8 cellular contexts compared by ENCODE assay signal in genomic region chr1:70221241-70222077, GRCh38. TPM values are rescaled to one million over a fixed set of nuclear protein-coding genes. Genes with fewer than 3 reads are reported as not detected.
DNase-seq lines count a peak whose midpoint lies in the region; ATAC-seq, FAIRE-seq and TF ChIP-seq lines count a peak whose summit lies in the region.

TSS of gene SRSF11 (plus strand) at chr1:70221380. CDS start at chr1:70221637, 257 bp downstream.

- WGBS in HUES64 = under 1% methylated on average over 67 of the region's 70 CpGs

- no peaks in the 10 kb centered on the region for H3K9me2 ChIP-seq in OCI-LY1 (ENCODE audit: low read depth, low read length)

- peak within 1 kb of the TSS; percentile 84 for H3K4me2 ChIP-seq in OCI-LY1 (ENCODE audit: low read length)

- ATAC-seq in GM21447 (IDR thresholded peaks at IDR 0.05; ENCODE audit: unreplicated experiment) = peak; percentile 93

- TF ChIP-seq CTCF in D721Med (IDR thresholded peaks at IDR 0.05; ENCODE audit: insufficient read depth, missing control alignments) (no peak), OCI-LY1 (IDR thresholded peaks at IDR 0.05; ENCODE audit: low read length) (peak; percentile 13; the same call in 1 of the 2 replicates)

- H3K27ac ChIP-seq in HUES64 (ENCODE audit: low read depth, low read length) (peak within 1 kb of the TSS; percentile 99), OCI-LY1 (ENCODE audit: low read depth, low read length, poor library complexity, severe bottlenecking) (peak within 1 kb of the TSS; percentile 83)

- H3F3A ChIP-seq in OCI-LY1 (ENCODE audit: insufficient read depth, low read length) = no peaks in the 10 kb centered on the region

- peaks cover 76% of the 10 kb centered on the region for H3K79me2 ChIP-seq in OCI-LY1 (ENCODE audit: insufficient read depth, low read length)

- H3K9me3 ChIP-seq in HUES64 (ENCODE audit: insufficient read depth, low read depth, low read length) (no peaks in the 10 kb centered on the region), OCI-LY1 (ENCODE audit: low read length) (no peaks in the 10 kb centered on the region), mononuclear cell (ENCODE audit: low read depth, low read length) (no peaks in the 10 kb centered on the region)

- H4K20me1 ChIP-seq in OCI-LY1 (ENCODE audit: insufficient read depth, low read length) = 0 out of 2 replicates have a peak, but pooled peaks cover 10% of the 10 kb centered on the region

- H3K36me3 ChIP-seq in HUES64 (ENCODE audit: insufficient read depth, low read length) = peaks cover 48% of the 10 kb centered on the region
- peaks cover 47% of the 10 kb centered on the region for H3K36me3 ChIP-seq in OCI-LY1 (ENCODE audit: insufficient read depth, low read length)

- H3K4me1 ChIP-seq in HUES64 (ENCODE audit: insufficient read depth, low read length) (peaks cover 23% of the 10 kb centered on the region), OCI-LY1 (ENCODE audit: insufficient read depth, low read length, severe bottlenecking) (peaks cover 47% of the 10 kb centered on the region), mononuclear cell (ENCODE audit: insufficient read depth, low read length) (peaks cover 17% of the 10 kb centered on the region)

- peak within 1 kb of the TSS; percentile 77; the same call in 1 of the 2 replicates for H2AFZ ChIP-seq in OCI-LY1 (ENCODE audit: low read length)

- DNase-seq in D721Med (ENCODE audit: insufficient read length, low spot score) (peak; percentile 51), activated T-cell treated with anti-CD3 and anti-CD28 coated beads for 1 hour (ENCODE audit: low read depth) (peak; percentile 98), epidermal melanocyte (ENCODE audit: insufficient read length, low spot score) (peak; percentile 71)
- DNase-seq in stimulated activated CD8-positive, alpha-beta memory T cell treated with anti-CD3 and anti-CD28 coated beads, Interleukin-4, amount 100 ng/mL, for 1 hour (ENCODE audit: low read depth in 2 of 2, low spot score in 1 of 2) = peak; percentile 92 to 93

- H3K9ac ChIP-seq in HUES64 (ENCODE audit: low read depth, low read length) (peak within 1 kb of the TSS; percentile 99), OCI-LY1 (ENCODE audit: low read length) (peak within 1 kb of the TSS; percentile 96)

- H3K4me3 ChIP-seq in HUES64 (ENCODE audit: low read length) (peak within 1 kb of the TSS; percentile 98), OCI-LY1 (ENCODE audit: low read depth, low read length, poor library complexity, severe bottlenecking) (peak within 1 kb of the TSS; percentile 89), mononuclear cell (ENCODE audit: low read length) (peak within 1 kb of the TSS; percentile 73)

- H3K27me3 ChIP-seq in HUES64 (ENCODE audit: insufficient read depth, low read length) (no peaks in the 10 kb centered on the region), OCI-LY1 (ENCODE audit: insufficient read depth, low read length) (no peaks in the 10 kb centered on the region), mononuclear cell (ENCODE audit: insufficient read depth, low read length) (no peaks in the 10 kb centered on the region)

- FAIRE-seq in D721Med (lab: Jason Lieb, UNC) = no peak

RNA-seq across cellular contexts. Expression of gene SRSF11, which starts in this region (rescaled TPM):
- 146 TPM for polyA plus RNA-seq in HUES64 (2013, experiment 1 of 2)
- polyA plus RNA-seq in HUES64 (2013, experiment 2 of 2) = 144 TPM
- total RNA-seq in mononuclear cell = 258 TPM

Comparison
In these comparisons a context has a peak if more than half of its experiments do, and no peak if none do; other contexts are left out.
1. Peak in every context shown above with its lines: DNase-seq, ATAC-seq, H3K4me3 ChIP-seq and H3K27ac ChIP-seq.